Comparison of ENCODE assay signal across 18 cellular contexts in the genomic region with DNA sequence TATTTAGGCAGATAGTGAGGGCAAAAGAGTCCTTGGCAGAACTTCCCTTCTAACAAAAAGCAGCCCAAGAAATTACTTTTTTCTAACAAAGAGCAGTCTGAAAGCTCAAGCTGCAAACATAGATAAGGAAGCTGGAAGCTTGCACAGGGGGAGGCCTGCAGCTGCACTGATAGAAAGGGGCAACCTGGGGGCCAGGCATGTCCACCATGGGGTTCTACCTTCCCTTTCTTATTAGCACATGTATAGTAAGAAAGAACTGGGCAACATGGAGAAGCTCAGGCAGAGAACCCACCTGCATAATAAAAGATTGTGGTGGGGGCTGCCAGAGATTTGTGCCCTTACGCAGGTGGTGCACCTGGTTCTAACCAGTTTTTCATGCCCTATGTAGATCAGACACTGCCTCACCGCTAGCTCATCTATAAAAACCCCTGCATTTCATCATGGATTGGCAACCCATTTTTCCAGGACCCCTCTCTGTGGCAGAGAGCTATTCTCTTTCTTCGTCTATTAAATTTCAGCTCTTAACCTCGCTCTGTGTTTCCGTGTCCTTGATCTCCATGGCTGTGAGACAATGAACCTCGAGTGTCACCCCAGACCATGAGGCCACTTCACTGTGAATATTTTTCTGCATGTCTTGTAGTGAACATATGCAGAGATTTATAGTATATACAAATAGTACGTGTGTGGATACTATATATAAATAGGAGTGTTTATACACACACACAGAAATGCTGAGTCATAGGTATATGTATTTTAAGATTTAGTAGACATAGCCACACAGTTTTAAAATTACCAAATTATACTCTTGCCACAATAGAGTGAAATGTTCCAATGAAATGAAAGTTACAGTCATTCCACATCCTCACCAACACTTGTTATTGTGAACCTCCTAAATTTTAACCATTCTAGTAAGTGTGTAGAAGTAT. TPM values are rescaled to one million over a fixed set of nuclear protein-coding genes. Genes with fewer than 3 reads are reported as not detected.
DNase-seq lines count a peak whose midpoint lies in the region; ATAC-seq, FAIRE-seq and TF ChIP-seq lines count a peak whose summit lies in the region.
"Had no signal": no experiment of that assay in that cellular context is flagged by ENCODE, and none has a peak within 500 bp of the region (broad histone marks: within the 10 kb centered on the region; RNA-seq: fewer than 3 reads in every experiment).

No MANE protein-coding gene starts in this region.

- no peak overlapping the region for H3K56ac ChIP-seq in mesendoderm (ENCODE audit: low read length)

- H3K27me3 ChIP-seq in K562 (ENCODE audit: control insufficient read depth in 2 of 2, insufficient read depth in 2 of 2, low read length in 2 of 2): no peaks in the 10 kb centered on the region
- no peaks in the 10 kb centered on the region for H3K27me3 ChIP-seq in mesendoderm (ENCODE audit: insufficient read depth, low read length, poor library complexity)
- H3K27me3 ChIP-seq: BLaER1 had no signal

- H4K5ac ChIP-seq in mesendoderm (ENCODE audit: low read length): no peak overlapping the region

- DNase-seq in HCEC 1CT: peak; percentile 11
- peak; percentile 95 for DNase-seq in OCI-M1 (lab: John Stamatoyannopoulos, UW)
- peak; percentile 43 to 84 (median 50) for DNase-seq in K562 (ENCODE audit: extremely low read depth in 1 of 4, low spot score in 3 of 4)
- DNase-seq in mesendoderm: no peak
- DNase-seq in HT-29 (ENCODE audit: low spot score): no peak
- DNase-seq: CD4-positive, alpha-beta T cell; DND-41; Karpas-422; NCI-H1417; NCI-H187; NCI-H446; NCI-H526; Right ventricle myocardium superior had no signal

- TF ChIP-seq POLR2A in K562 (conservative IDR thresholded peaks at IDR 0.05): no peak

- H3K4me2 ChIP-seq in K562 (ENCODE audit: insufficient read depth, low read length): peak overlapping the region; percentile 44; the same call in 1 of the 2 replicates
- H3K4me2 ChIP-seq in mesendoderm (ENCODE audit: low read length): no peak overlapping the region
- H3K4me2 ChIP-seq: BLaER1 had no signal

- H3K4me3 ChIP-seq in K562 (no peak overlapping the region), mesendoderm (ENCODE audit: low read length) (no peak overlapping the region)
- H3K4me3 ChIP-seq: BLaER1 had no signal

- peak; percentile 92 for ATAC-seq in K562
- no peak for ATAC-seq in GM19455 (IDR thresholded peaks at IDR 0.05; ENCODE audit: unreplicated experiment)
- ATAC-seq in GM18502 (IDR thresholded peaks at IDR 0.05; ENCODE audit: poor library complexity, unreplicated experiment): no peak
- ATAC-seq: PC-3 had no signal

- intact Hi-C loops in K562 (cut with micrococcal nuclease): loop anchor here (5.0 kb wide), 1 partner anchor 60 kb away; a partner anchor contains a TSS

- TF ChIP-seq EP300 in K562 (IDR thresholded peaks at IDR 0.05; ENCODE audit: low read length): peak; percentile 91

- H2AK5ac ChIP-seq in mesendoderm (ENCODE audit: low read length): no peak overlapping the region

- TF ChIP-seq RAD21 in K562 (CRISPR knock-in tag; conservative IDR thresholded peaks at IDR 0.05 in 1 of 2, IDR thresholded peaks at IDR 0.05 in 1 of 2): no peak

- H2BK15ac ChIP-seq in mesendoderm (replicated peaks; ENCODE audit: low read depth): no peak overlapping the region

- H3K27ac ChIP-seq in K562 (ENCODE audit: extremely low read depth, low read depth, low read length) (peak overlapping the region; percentile 49; the same call in 1 of the 3 replicates), mesendoderm (ENCODE audit: low read depth, low read length) (no peak overlapping the region)
- H3K27ac ChIP-seq: BLaER1 had no signal

- H3K4ac ChIP-seq in mesendoderm (ENCODE audit: low read depth, low read length): no peak overlapping the region

- H2AFZ ChIP-seq in K562 (ENCODE audit: low read depth, low read length): peak overlapping the region; percentile 35; the same call in 1 of the 2 replicates

- peak overlapping the region; percentile 30 for H3K18ac ChIP-seq in mesendoderm (ENCODE audit: low read length)

- no peak overlapping the region for H3K23ac ChIP-seq in mesendoderm (ENCODE audit: low read length)

- BruUV-seq in K562 (replicated peaks; lab: Mats Ljungman, UMichigan): no TSS peak

- no peak overlapping the region for H2BK5ac ChIP-seq in mesendoderm (ENCODE audit: low read length)

- in situ Hi-C loops in K562 (cut with MboI): loop anchor here (5.0 kb wide), 1 partner anchor 60 kb away; a partner anchor contains a TSS

- WGBS in K562 (ENCODE audit: insufficient coverage, low coverage, missing lambda C conversion rate): 28% methylated on average over 7 of the region's 7 CpGs
- no CpG with 5 or more reads among the region's 7 CpGs for WGBS in mesendoderm (ENCODE audit: extremely low coverage, insufficient coverage, low lambda C conversion rate)

- no peak for TF ChIP-seq CTCF in K562 (IDR thresholded peaks at IDR 0.05 in 2 of 3, conservative IDR thresholded peaks at IDR 0.05 in 1 of 3; ENCODE audit: insufficient read depth in 2 of 3, low read depth in 1 of 3, low read length in 3 of 3)

- H3K79me1 ChIP-seq in mesendoderm (ENCODE audit: low read length): no peaks in the 10 kb centered on the region

- CTCF ChIA-PET in K562 (lab: Yijun Ruan, JAX; ENCODE audit: low intra/inter-chr PET ratio): no interaction called here

- no peaks in the 10 kb centered on the region for H4K20me1 ChIP-seq in K562 (replicated peaks; ENCODE audit: control insufficient read depth, insufficient read depth, low read length)
- H4K20me1 ChIP-seq: BLaER1 had no signal

- H4K8ac ChIP-seq in mesendoderm (ENCODE audit: low read depth, low read length): no peak overlapping the region

- H3K4me1 ChIP-seq in K562 (replicated peaks in 1 of 2; ENCODE audit: control insufficient read depth in 2 of 2, insufficient read depth in 2 of 2, low read length in 2 of 2) (peaks cover 0 to 21% of the 10 kb centered on the region in 2 experiments; a peak in 4 of 5 replicates), mesendoderm (ENCODE audit: control insufficient read depth, low read depth, low read length) (no peaks in the 10 kb centered on the region)
- H3K4me1 ChIP-seq: BLaER1 had no signal

- POLR2A ChIA-PET in K562 (lab: Yijun Ruan, JAX): interaction anchor here (0.6 to 1.4 kb wide), 4 partner anchors 53 to 1795 kb away, joined by 3 to 6 read pairs (median 4); no protein-coding TSS in a partner anchor

- no peak overlapping the region for H2BK120ac ChIP-seq in mesendoderm (ENCODE audit: low read depth, low read length)

- H3K36me3 ChIP-seq in K562 (ENCODE audit: control insufficient read depth, insufficient read depth, low read length): no peaks in the 10 kb centered on the region
- H3K36me3 ChIP-seq in mesendoderm (ENCODE audit: control insufficient read depth, insufficient read depth, low read length): no peaks in the 10 kb centered on the region
- H3K36me3 ChIP-seq: BLaER1 had no signal

- H3K9me1 ChIP-seq in K562 (ENCODE audit: control insufficient read depth, insufficient read depth, low read length): no peaks in the 10 kb centered on the region

- H3K9ac ChIP-seq in K562 (ENCODE audit: insufficient read depth in 1 of 2, low read depth in 2 of 2, low read length in 2 of 2): no peak overlapping the region
- H3K9ac ChIP-seq in mesendoderm (ENCODE audit: low read length): no peak overlapping the region
- H3K9ac ChIP-seq: BLaER1 had no signal

- H3K9me3 ChIP-seq in K562 (replicated peaks; ENCODE audit: control insufficient read depth, insufficient read depth, low read depth, low read length): no peaks in the 10 kb centered on the region
- H3K9me3 ChIP-seq: BLaER1 had no signal

- FAIRE-seq in K562 (lab: Jason Lieb, UNC): peak; percentile 84
- FAIRE-seq: GM12891 had no signal

- H3K79me2 ChIP-seq in K562 (ENCODE audit: control insufficient read depth, insufficient read depth, low read length): no peaks in the 10 kb centered on the region
- no peaks in the 10 kb centered on the region for H3K79me2 ChIP-seq in mesendoderm (ENCODE audit: control insufficient read depth, insufficient read depth, low read length)

TF ChIP-seq in K562, 482 proteins besides CTCF, POLR2A, EP300 and RAD21 (continues in another document):
- no peak for TF ChIP-seq NR2C1 (IDR thresholded peaks at IDR 0.05)
- no peak for TF ChIP-seq NR2C1 (tag; IDR thresholded peaks at IDR 0.05)
- peak; percentile 66 for TF ChIP-seq NEUROD1 (IDR thresholded peaks at IDR 0.05; ENCODE audit: borderline replicate concordance, low read depth, low read length, partially characterized antibody)
- peak; percentile 88 for TF ChIP-seq DPF2 (IDR thresholded peaks at IDR 0.05)
- peak; percentile 83 for TF ChIP-seq NFIC (IDR thresholded peaks at IDR 0.05)
- TF ChIP-seq MBD2 (IDR thresholded peaks at IDR 0.05; ENCODE audit: borderline replicate concordance, low read depth): 0 out of 2 replicates have a peak, but pooled peaks have one; percentile 28
- TF ChIP-seq ZNF384 (IDR thresholded peaks at IDR 0.05; ENCODE audit: low read depth, low read length): peak; percentile 43; the same call in 1 of the 2 replicates
- TF ChIP-seq SPI1 (IDR thresholded peaks at IDR 0.05; ENCODE audit: borderline replicate concordance, low read depth, low read length): no peak
- TF ChIP-seq NCOA2 (IDR thresholded peaks at IDR 0.05; ENCODE audit: partially characterized antibody in 2 of 2): peak in 1 of 2 experiments; percentile 33
- TF ChIP-seq ERF (CRISPR knock-in tag; IDR thresholded peaks at IDR 0.05): no peak
- peak; percentile 74 for TF ChIP-seq STAT5A (IDR thresholded peaks at IDR 0.05; ENCODE audit: borderline replicate concordance, low read length)

RNA-seq across cellular contexts. Expression of a gene that starts 53.0 kb away (rescaled TPM):
- 29.2 and 34.4 TPM in 2 replicates for total RNA-seq in K562 (2011; cell fraction: chromatin; rRNA removed; ENCODE audit: low replicate concordance)
- 26.8 and 27.6 TPM in 2 replicates for total RNA-seq in K562 (2011; cell fraction: nucleolus; rRNA removed)
- 32.8 and 35.0 TPM in 2 replicates for total RNA-seq in K562 (2011; cell fraction: nucleoplasm; rRNA removed)
- total RNA-seq in K562 (2014; rRNA removed): 11.0 and 18.1 TPM in 2 replicates
- 13.1 and 13.6 TPM in 2 replicates for total RNA-seq in K562 (2014; rRNA removed; fragmentation: Illumina TruSeq; extraction: Trizol)
- 12.9 and 14.0 TPM in 2 replicates for total RNA-seq in K562 (2015; rRNA removed; fragmentation: Illumina TruSeq; extraction: Trizol)
- 25.0 and 26.1 TPM in 2 replicates for total RNA-seq in K562 (2021)
- 14.4 and 18.4 TPM in 2 replicates for polyA plus RNA-seq in K562 (2011; rRNA removed)
- 15.5 and 15.8 TPM in 2 replicates for polyA plus RNA-seq in K562 (2011; cell fraction: cytosol; rRNA removed)
- 32.5 and 35.7 TPM in 2 replicates for polyA plus RNA-seq in K562 (2011; cell fraction: nucleus; rRNA removed)
- 15.3 and 21.1 TPM in 2 replicates for polyA plus RNA-seq in K562 (2012)
- polyA plus RNA-seq in K562 (2014; fragmentation: Illumina TruSeq; extraction: Trizol): 16.6 and 20.2 TPM in 2 replicates
- 1 to 10 TPM; 1.4 to 1.5 TPM for polyA plus RNA-seq in K562 (2014; fragmentation: Nextera tagmentation; extraction: Ambion mirVana)
- polyA plus RNA-seq in K562 (2014; rRNA removed): 14.8 and 17.3 TPM in 2 replicates
- 17.9 and 19.5 TPM in 2 replicates for polyA minus RNA-seq in K562 (2011; rRNA and poly(A)+ RNA removed)
- 10.4 and 10.5 TPM in 2 replicates for polyA minus RNA-seq in K562 (2011; cell fraction: cytosol; rRNA and poly(A)+ RNA removed)
- 17.1 and 20.1 TPM in 2 replicates for polyA minus RNA-seq in K562 (2011; cell fraction: nucleus; rRNA and poly(A)+ RNA removed)
- 16.2 TPM for polyA plus RNA-seq in mesendoderm (2013, experiment 1 of 2)
- 15.7 TPM for polyA plus RNA-seq in mesendoderm (2013, experiment 2 of 2)
- total RNA-seq in HT-29 (2014; rRNA removed; shearing (Covaris generic)): 34.8 and 41.2 TPM in 2 replicates

Comparison
In these comparisons a context has a peak if more than half of its experiments do, and no peak if none do; other contexts are left out.
1. DNase-seq: peak in HCEC 1CT (single experiment), OCI-M1 (single experiment) and K562 (4 of 4); none in mesendoderm (single experiment) and HT-29 (single experiment).